ENCODE assay signal across 11 cellular contexts in genomic region chr6:149912680-149913079, GRCh38. TPM values are rescaled to one million over a fixed set of nuclear protein-coding genes. Genes with fewer than 3 reads are reported as not detected.
"Had no signal": no experiment of that assay in that cellular context is flagged by ENCODE, and none has a peak within 500 bp of the region (broad histone marks: within the 10 kb centered on the region; RNA-seq: fewer than 3 reads in every experiment).

No MANE protein-coding gene starts in this region.

RNA-seq across cellular contexts. Expression of gene RAET1G, which starts 10.2 kb away (rescaled TPM):
- total RNA-seq: activated B cell treated with CpG ODN at 0.5 μM for 24 hours; activated CD8-positive, alpha-beta memory T cell treated with anti-CD3 and anti-CD28 coated beads for 36 hours; activated CD8-positive, alpha-beta T cell treated with anti-CD3 and anti-CD28 coated beads for 36 hours; activated naive CD4-positive, alpha-beta T cell treated with anti-CD3 and anti-CD28 coated beads, Interleukin-2, amount 50 U/mL, for 72 hours; activated naive CD8-positive, alpha-beta T cell treated with anti-CD3 and anti-CD28 coated beads, Interleukin-2, amount 10 ng/mL, durations not matched to agents 7 days and 5 days; activated T-cell treated with anti-CD3 and anti-CD28 coated beads, Interleukin-2, amount 50 U/mL, for 72 hours; astrocyte; epithelial cell of proximal tubule; frontal cortex; T-helper 17 cell had no signal

RNA-seq across cellular contexts. Expression of gene RAET1E, which starts 14.8 kb away (rescaled TPM):
- total RNA-seq: activated B cell treated with CpG ODN at 0.5 μM for 24 hours; activated CD8-positive, alpha-beta memory T cell treated with anti-CD3 and anti-CD28 coated beads for 36 hours; activated CD8-positive, alpha-beta T cell treated with anti-CD3 and anti-CD28 coated beads for 36 hours; activated naive CD8-positive, alpha-beta T cell treated with anti-CD3 and anti-CD28 coated beads, Interleukin-2, amount 10 ng/mL, durations not matched to agents 7 days and 5 days; activated T-cell treated with anti-CD3 and anti-CD28 coated beads, Interleukin-2, amount 50 U/mL, for 72 hours; astrocyte; epithelial cell of proximal tubule; frontal cortex had no signal

RNA-seq across cellular contexts. Expression of gene ULBP1, which starts 51.1 kb away (rescaled TPM):
- total RNA-seq: colonic mucosa had no signal
